ENCODE assay signal across 15 cellular contexts in the genomic region with DNA sequence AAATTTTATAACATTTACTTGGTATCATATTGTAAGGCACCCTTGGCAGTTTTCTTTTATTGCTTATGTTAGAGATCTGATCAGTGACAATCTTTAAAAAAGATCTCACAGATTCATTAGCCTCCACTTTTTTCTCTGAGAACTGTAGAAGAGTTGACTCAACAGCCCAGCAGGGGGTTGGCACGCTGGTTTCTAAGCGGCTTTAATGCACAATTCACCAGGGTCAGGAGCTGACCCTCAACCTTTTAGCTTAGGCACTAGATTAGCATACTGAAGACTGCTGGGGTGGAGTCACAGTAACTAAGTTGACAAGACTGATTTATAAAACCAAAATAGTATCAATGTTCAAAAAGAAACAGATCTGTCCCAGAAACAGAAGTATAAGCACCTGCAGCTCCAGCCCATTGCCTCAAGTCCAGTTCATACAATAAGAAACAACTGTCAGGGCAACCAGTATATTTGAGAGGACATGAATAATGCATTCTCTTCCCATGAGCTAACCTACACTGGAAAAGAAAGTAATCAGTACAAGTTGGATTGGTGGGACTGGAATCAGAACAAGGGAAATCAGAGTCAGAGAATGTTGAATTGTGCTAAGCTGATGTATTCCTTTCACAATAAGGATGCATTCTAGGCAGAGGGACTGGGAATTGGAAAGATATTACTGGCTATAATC.
A peak's percentile ranks its signal among the peaks of the same experiment; 100 is the strongest.
DNase-seq lines count a peak whose midpoint lies in the region; TF ChIP-seq lines count a peak whose summit lies in the region.
"Had no signal": no experiment of that assay in that cellular context is flagged by ENCODE, and none has a peak within 500 bp of the region (broad histone marks: within the 10 kb centered on the region; RNA-seq: fewer than 3 reads in every experiment).

No MANE protein-coding gene starts in this region.

- H3K27me3 Mint-ChIP-seq in HFFc6 (ENCODE audit: insufficient read depth) (no peaks in the 10 kb centered on the region), glutamatergic neuron (ENCODE audit: unreplicated experiment) (peaks cover 2% of the 10 kb centered on the region)
- H3K27me3 Mint-ChIP-seq: activated naive CD8-positive, alpha-beta T cell treated with anti-CD3 and anti-CD28 coated beads, Interleukin-2, amount 10 ng/mL, durations not matched to agents 7 days and 5 days; CD4-positive, CD25-positive, alpha-beta regulatory T cell; naive thymus-derived CD8-positive, alpha-beta T cell had no signal

- peaks cover 21% of the 10 kb centered on the region for H3K4me1 Mint-ChIP-seq in HFFc6 (ENCODE audit: low read depth)
- peaks cover 7% of the 10 kb centered on the region for H3K4me1 Mint-ChIP-seq in glutamatergic neuron (ENCODE audit: low read depth, unreplicated experiment)
- H3K4me1 Mint-ChIP-seq: activated naive CD8-positive, alpha-beta T cell treated with anti-CD3 and anti-CD28 coated beads, Interleukin-2, amount 10 ng/mL, durations not matched to agents 7 days and 5 days; CD4-positive, CD25-positive, alpha-beta regulatory T cell; naive thymus-derived CD8-positive, alpha-beta T cell had no signal

- DNase-seq in HFFc6 = peak; percentile 47
- DNase-seq in brain microvascular endothelial cell = peak; percentile 76
- DNase-seq in glutamatergic neuron = peak; percentile 18
- peak; percentile 32 for DNase-seq in stromal cell of bone marrow (ENCODE audit: low read depth)
- DNase-seq in C1 segment of cervical spinal cord (lab: John Stamatoyannopoulos, UW) = no peak
- no peak for DNase-seq in activated CD4-positive, alpha-beta T cell treated with anti-CD3 and anti-CD28 coated beads for 1 hour
- DNase-seq in NCI-H774 (lab: John Stamatoyannopoulos, UW) = no peak
- DNase-seq: activated naive CD8-positive, alpha-beta T cell treated with anti-CD3 and anti-CD28 coated beads, Interleukin-2, amount 10 ng/mL, durations not matched to agents 7 days and 5 days; CD4-positive, CD25-positive, alpha-beta regulatory T cell; effector CD4-positive, alpha-beta T cell; left lung; naive thymus-derived CD8-positive, alpha-beta T cell; NCI-H1092 treated with DMSO at 0.1 percent for 48 hours; NCI-H345; stimulated activated naive CD4-positive, alpha-beta T cell treated with Interleukin-2 at 50 U/mL for 16 hours had no signal

- H3K9me3 Mint-ChIP-seq in HFFc6 (no peaks in the 10 kb centered on the region), glutamatergic neuron (ENCODE audit: unreplicated experiment) (no peaks in the 10 kb centered on the region)
- H3K9me3 Mint-ChIP-seq: activated naive CD8-positive, alpha-beta T cell treated with anti-CD3 and anti-CD28 coated beads, Interleukin-2, amount 10 ng/mL, durations not matched to agents 7 days and 5 days; CD4-positive, CD25-positive, alpha-beta regulatory T cell; naive thymus-derived CD8-positive, alpha-beta T cell had no signal

- H3K4me3 Mint-ChIP-seq in HFFc6 (no peak overlapping the region), glutamatergic neuron (ENCODE audit: unreplicated experiment) (no peak overlapping the region)
- H3K4me3 Mint-ChIP-seq: activated naive CD8-positive, alpha-beta T cell treated with anti-CD3 and anti-CD28 coated beads, Interleukin-2, amount 10 ng/mL, durations not matched to agents 7 days and 5 days; CD4-positive, CD25-positive, alpha-beta regulatory T cell; naive thymus-derived CD8-positive, alpha-beta T cell had no signal

- H3K36me3 Mint-ChIP-seq in HFFc6 (ENCODE audit: low read depth) (no peaks in the 10 kb centered on the region), glutamatergic neuron (ENCODE audit: unreplicated experiment) (no peaks in the 10 kb centered on the region)

- no peaks in the 10 kb centered on the region for H3K36me3 ChIP-seq in brain microvascular endothelial cell (replicated peaks)

- H3K27me3 ChIP-seq in brain microvascular endothelial cell (replicated peaks) = no peaks in the 10 kb centered on the region
- H3K27me3 ChIP-seq: left lung had no signal

- TF ChIP-seq CTCF in HFFc6 (IDR thresholded peaks at IDR 0.05) (no peak), brain microvascular endothelial cell (IDR thresholded peaks at IDR 0.05; ENCODE audit: low read depth, low read length, missing control alignments) (peak; percentile 21), glutamatergic neuron (IDR thresholded peaks at IDR 0.05; ENCODE audit: partially characterized antibody, unreplicated experiment) (no peak)

- H3K27ac Mint-ChIP-seq in HFFc6 = peak overlapping the region; percentile 22
- H3K27ac Mint-ChIP-seq in glutamatergic neuron (ENCODE audit: unreplicated experiment) = no peak overlapping the region
- H3K27ac Mint-ChIP-seq: activated naive CD8-positive, alpha-beta T cell treated with anti-CD3 and anti-CD28 coated beads, Interleukin-2, amount 10 ng/mL, durations not matched to agents 7 days and 5 days; CD4-positive, CD25-positive, alpha-beta regulatory T cell; naive thymus-derived CD8-positive, alpha-beta T cell had no signal

- no peak overlapping the region for H3K4me3 ChIP-seq in brain microvascular endothelial cell (ENCODE audit: low read depth, low read length)
- H3K4me3 ChIP-seq: left lung had no signal

- peak overlapping the region; percentile 59 for H3K27ac ChIP-seq in brain microvascular endothelial cell
- H3K27ac ChIP-seq: left lung had no signal

- in situ Hi-C loops in brain microvascular endothelial cell (cut with HindIII; ENCODE audit: low pct_ligation_motif_present, low sequenced_read_pairs) = no loop called here

Comparison
In these comparisons a context has a peak if more than half of its experiments do, and no peak if none do; other contexts are left out.
1. DNase-seq: peak in HFFc6 (single experiment), brain microvascular endothelial cell (single experiment), glutamatergic neuron (single experiment) and stromal cell of bone marrow (single experiment); none in C1 segment of cervical spinal cord (0 of 14), activated CD4-positive, alpha-beta T cell treated with anti-CD3 and anti-CD28 coated beads for 1 hour (single experiment) and NCI-H774 (single experiment).